Comparison of ENCODE assay signal across 17 cellular contexts in the genomic region with DNA sequence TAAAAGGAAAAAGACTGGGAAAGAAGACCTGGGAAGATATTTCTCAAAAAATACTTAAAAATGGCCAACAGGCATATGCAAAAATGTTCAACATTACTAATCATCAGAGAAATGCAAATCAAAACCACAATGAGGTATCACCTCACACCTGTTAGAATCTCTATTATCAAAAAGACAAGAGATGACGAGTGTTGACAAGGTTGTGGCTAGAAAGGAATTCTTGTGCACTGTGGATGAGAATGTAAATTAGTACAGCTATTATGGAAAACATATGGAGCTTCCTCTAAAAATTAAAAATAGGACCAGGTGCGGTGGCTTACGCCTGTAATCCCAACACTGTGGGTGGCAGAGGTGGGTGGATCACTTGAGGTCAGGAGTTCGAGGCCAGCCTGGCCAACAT.
"Had no signal": no experiment of that assay in that cellular context is flagged by ENCODE, and none has a peak within 500 bp of the region (broad histone marks: within the 10 kb centered on the region; RNA-seq: fewer than 3 reads in every experiment).

No MANE protein-coding gene starts in this region.

- H3K4me3 ChIP-seq: adrenal gland, colonic mucosa, esophagus muscularis mucosa, hepatocyte, right atrium auricular region, thyroid gland had no signal

- H3K9me3 Mint-ChIP-seq: activated CD4-positive, alpha-beta memory T cell treated with anti-CD3 and anti-CD28 coated beads for 36 hours; activated T-cell treated with anti-CD3 and anti-CD28 coated beads, Interleukin-2, amount 50 U/mL, for 24 hours; nephron; stimulated activated memory B cell treated with anti-CD40 and anti-IgM and Interleukin-4, amounts not matched to agents 10 μg/mL and 1 μg/mL and 100 μg/mL, for 72 hours had no signal

- ATAC-seq: activated CD4-positive, alpha-beta T cell treated with anti-CD3 and anti-CD28 coated beads for 36 hours; left ventricle myocardium superior; stimulated activated memory B cell treated with anti-CD40 and anti-IgM and Interleukin-4, amounts not matched to agents 10 μg/mL and 1 μg/mL and 100 μg/mL, for 72 hours had no signal

- H3K27ac ChIP-seq: adrenal gland, colonic mucosa, esophagus muscularis mucosa, hepatocyte, right atrium auricular region, thyroid gland, WERI-Rb-1 had no signal

- H3K9me3 ChIP-seq: adrenal gland, colonic mucosa, esophagus muscularis mucosa, right atrium auricular region, thyroid gland had no signal

- H3K4me1 Mint-ChIP-seq: activated CD4-positive, alpha-beta T cell treated with anti-CD3 and anti-CD28 coated beads for 36 hours; nephron had no signal

- H3K36me3 Mint-ChIP-seq: activated CD4-positive, alpha-beta memory T cell treated with anti-CD3 and anti-CD28 coated beads for 36 hours; stimulated activated memory B cell treated with anti-CD40 and anti-IgM and Interleukin-4, amounts not matched to agents 10 μg/mL and 1 μg/mL and 100 μg/mL, for 72 hours had no signal

- H3K27me3 ChIP-seq: adrenal gland, colonic mucosa, esophagus muscularis mucosa, hepatocyte, right atrium auricular region, thyroid gland had no signal

- H2AFZ ChIP-seq: hepatocyte had no signal

- DNase-seq: activated CD4-positive, alpha-beta memory T cell treated with anti-CD3 and anti-CD28 coated beads for 36 hours; activated CD4-positive, alpha-beta T cell treated with anti-CD3 and anti-CD28 coated beads for 36 hours; activated naive CD4-positive, alpha-beta T cell treated with anti-CD3 and anti-CD28 coated beads, Interleukin-2, amount 50 U/mL, for 16 hours; activated T-cell treated with anti-CD3 and anti-CD28 coated beads, Interleukin-2, amount 50 U/mL, for 24 hours; adrenal gland; colonic mucosa; left ventricle myocardium superior; mesendoderm; nucleus accumbens; stimulated activated CD4-positive, alpha-beta T cell treated with anti-CD3 and anti-CD28 coated beads, Interleukin-2, amount 100 ng/mL, for 48 hours; thyroid gland; WERI-Rb-1 had no signal

- H3K4me2 ChIP-seq: hepatocyte had no signal

- H3K79me2 ChIP-seq: hepatocyte had no signal

- H3K4me3 Mint-ChIP-seq: activated CD4-positive, alpha-beta memory T cell treated with anti-CD3 and anti-CD28 coated beads for 36 hours; activated CD4-positive, alpha-beta T cell treated with anti-CD3 and anti-CD28 coated beads for 36 hours; activated T-cell treated with anti-CD3 and anti-CD28 coated beads, Interleukin-2, amount 50 U/mL, for 24 hours; nephron; stimulated activated memory B cell treated with anti-CD40 and anti-IgM and Interleukin-4, amounts not matched to agents 10 μg/mL and 1 μg/mL and 100 μg/mL, for 72 hours had no signal

- H3K4me1 ChIP-seq: adrenal gland, colonic mucosa, right atrium auricular region, thyroid gland had no signal

- H3K36me3 ChIP-seq: adrenal gland, colonic mucosa, esophagus muscularis mucosa, right atrium auricular region, thyroid gland, WERI-Rb-1 had no signal

- H3K27ac Mint-ChIP-seq: activated CD4-positive, alpha-beta memory T cell treated with anti-CD3 and anti-CD28 coated beads for 36 hours; activated CD4-positive, alpha-beta T cell treated with anti-CD3 and anti-CD28 coated beads for 36 hours; activated T-cell treated with anti-CD3 and anti-CD28 coated beads, Interleukin-2, amount 50 U/mL, for 24 hours; nephron; stimulated activated memory B cell treated with anti-CD40 and anti-IgM and Interleukin-4, amounts not matched to agents 10 μg/mL and 1 μg/mL and 100 μg/mL, for 72 hours had no signal
